ENCODE assay signal across 8 cellular contexts in genomic region chr2:72694715-72695496, GRCh38.
DNase-seq lines count a peak whose midpoint lies in the region; ATAC-seq, FAIRE-seq and TF ChIP-seq lines count a peak whose summit lies in the region.

No MANE protein-coding gene starts in this region.

- H3K4me3 Mint-ChIP-seq in activated naive CD4-positive, alpha-beta T cell treated with anti-CD3 and anti-CD28 coated beads, Interleukin-2, amount 10 ng/mL, durations not matched to agents 7 days and 5 days: no peak overlapping the region

- DNase-seq in H54 (ENCODE audit: insufficient read length, low spot score) (no peak), SJCRH30 (peak; percentile 85 to 87), left cardiac atrium (peak; percentile 66)
- no peak for DNase-seq in activated naive CD4-positive, alpha-beta T cell treated with anti-CD3 and anti-CD28 coated beads, Interleukin-2, amount 10 ng/mL, durations not matched to agents 7 days and 5 days

- H3K4me1 ChIP-seq in SJCRH30 (peaks cover 18% of the 10 kb centered on the region), skeletal muscle satellite cell (ENCODE audit: control insufficient read depth, insufficient read depth, low read length) (peaks cover 6% of the 10 kb centered on the region)

- H3K27me3 ChIP-seq in SJCRH30 (no peaks in the 10 kb centered on the region), skeletal muscle satellite cell (ENCODE audit: control insufficient read depth, insufficient read depth, low read length) (no peaks in the 10 kb centered on the region)

- H3K9ac ChIP-seq in skeletal muscle satellite cell (ENCODE audit: low read depth, low read length): no peak overlapping the region

- no peaks in the 10 kb centered on the region for H3K27me3 Mint-ChIP-seq in activated naive CD4-positive, alpha-beta T cell treated with anti-CD3 and anti-CD28 coated beads, Interleukin-2, amount 10 ng/mL, durations not matched to agents 7 days and 5 days

- CTCF ChIA-PET in activated naive CD4-positive, alpha-beta T cell treated with anti-CD3 and anti-CD28 coated beads, Interleukin-2, amount 10 ng/mL, durations not matched to agents 7 days and 5 days (lab: Charles Lee): no interaction called here

- H3K4me1 Mint-ChIP-seq in activated naive CD4-positive, alpha-beta T cell treated with anti-CD3 and anti-CD28 coated beads, Interleukin-2, amount 10 ng/mL, durations not matched to agents 7 days and 5 days: no peaks in the 10 kb centered on the region

- intact Hi-C loops in left cardiac atrium (cut with DNase I): no loop called here

- H3K27ac Mint-ChIP-seq in activated naive CD4-positive, alpha-beta T cell treated with anti-CD3 and anti-CD28 coated beads, Interleukin-2, amount 10 ng/mL, durations not matched to agents 7 days and 5 days: no peak overlapping the region

- no peak for TF ChIP-seq POLR2A in H54 (IDR thresholded peaks at IDR 0.05; ENCODE audit: low read depth, low read length)

- no peaks in the 10 kb centered on the region for H3K9me3 Mint-ChIP-seq in activated naive CD4-positive, alpha-beta T cell treated with anti-CD3 and anti-CD28 coated beads, Interleukin-2, amount 10 ng/mL, durations not matched to agents 7 days and 5 days

- no peak overlapping the region for H3K4me3 ChIP-seq in SJCRH30
- H3K4me3 ChIP-seq in skeletal muscle satellite cell (ENCODE audit: low read length): no peak overlapping the region

- no peaks in the 10 kb centered on the region for H3K9me3 ChIP-seq in SJCRH30 (replicated peaks)
- H3K9me3 ChIP-seq in skeletal muscle satellite cell (replicated peaks; ENCODE audit: low read length): no peaks in the 10 kb centered on the region

- H3K36me3 Mint-ChIP-seq in activated naive CD4-positive, alpha-beta T cell treated with anti-CD3 and anti-CD28 coated beads, Interleukin-2, amount 10 ng/mL, durations not matched to agents 7 days and 5 days: no peaks in the 10 kb centered on the region

- peak; percentile 6 for FAIRE-seq in H54 (lab: Jason Lieb, UNC)

- no peak overlapping the region for H3K27ac ChIP-seq in SJCRH30

- ATAC-seq in left cardiac atrium: peak; percentile 90 to 95
- ATAC-seq in GM21390 (IDR thresholded peaks at IDR 0.05; ENCODE audit: unreplicated experiment): no peak
- no peak for ATAC-seq in HG03439 (IDR thresholded peaks at IDR 0.05; ENCODE audit: unreplicated experiment)
- ATAC-seq in HG03097 (IDR thresholded peaks at IDR 0.05; ENCODE audit: low FRiP score, unreplicated experiment): no peak

- H3K36me3 ChIP-seq in SJCRH30: no peaks in the 10 kb centered on the region
- H3K36me3 ChIP-seq in skeletal muscle satellite cell (ENCODE audit: insufficient read depth, low read length): no peaks in the 10 kb centered on the region

- H3K4me2 ChIP-seq in skeletal muscle satellite cell (ENCODE audit: low read length): peak overlapping the region; percentile 34

Comparison
In these comparisons a context has a peak if more than half of its experiments do, and no peak if none do; other contexts are left out.
1. DNase-seq: peak in SJCRH30 (2 of 2) and left cardiac atrium (single experiment); none in H54 (single experiment) and activated naive CD4-positive, alpha-beta T cell treated with anti-CD3 and anti-CD28 coated beads, Interleukin-2, amount 10 ng/mL, durations not matched to agents 7 days and 5 days (single experiment).
2. ATAC-seq: peak in left cardiac atrium (2 of 2); none in GM21390 (single experiment), HG03439 (single experiment) and HG03097 (single experiment).